12 cellular contexts compared by ENCODE assay signal in the genomic region with DNA sequence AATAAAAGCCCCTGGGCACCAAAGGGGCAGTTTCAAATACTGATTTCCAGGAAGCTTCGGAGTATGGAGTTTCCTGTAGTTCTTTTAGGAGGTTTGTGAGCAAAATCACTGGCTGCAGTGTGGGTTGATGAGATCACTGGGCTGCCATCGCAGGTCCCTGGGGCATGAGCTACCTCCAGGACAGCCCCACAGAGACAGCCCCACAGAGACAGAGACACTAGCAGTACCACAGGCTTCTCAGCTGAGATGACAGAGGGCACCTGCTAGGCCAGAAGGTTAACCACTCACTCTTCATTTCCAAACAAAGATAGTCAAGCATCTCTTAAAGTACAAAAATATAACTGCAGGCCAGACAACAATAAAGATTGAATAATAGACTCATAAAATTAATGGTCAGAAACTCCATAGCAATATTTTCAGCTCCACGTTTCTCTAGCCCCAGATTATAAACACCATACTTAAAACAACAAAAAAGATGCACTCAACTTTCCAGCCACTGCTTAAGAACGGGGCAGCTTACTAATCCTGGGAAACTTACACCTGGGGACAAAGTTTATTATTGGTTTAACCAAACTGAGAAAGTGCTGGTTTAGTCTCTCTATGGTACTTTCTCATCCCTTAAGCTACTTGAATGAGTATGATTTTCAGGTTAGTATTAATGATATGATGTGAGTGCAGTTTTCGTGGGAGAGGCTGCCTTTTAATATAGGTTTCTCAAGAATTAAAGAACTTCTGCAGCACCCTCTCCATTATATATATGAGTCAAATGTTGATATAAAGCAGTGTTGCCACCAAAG. TPM values are rescaled to one million over a fixed set of nuclear protein-coding genes. Genes with fewer than 3 reads are reported as not detected.
"Had no signal": no experiment of that assay in that cellular context is flagged by ENCODE, and none has a peak within 500 bp of the region (broad histone marks: within the 10 kb centered on the region; RNA-seq: fewer than 3 reads in every experiment).

No MANE protein-coding gene starts in this region.

- ATAC-seq: esophagus mucosa, pancreas had no signal

- H3K36me3 ChIP-seq: neural progenitor cell, pancreas had no signal

- H3K9me3 ChIP-seq: pancreas had no signal

- H3K27me3 ChIP-seq: pancreas had no signal

- H3K27ac Mint-ChIP-seq: activated naive CD4-positive, alpha-beta T cell treated with anti-CD3 and anti-CD28 coated beads for 36 hours; neural progenitor cell had no signal

- H3K9ac ChIP-seq: neural progenitor cell had no signal

- H3K4me3 ChIP-seq: neural progenitor cell, pancreas had no signal

- H3K4me2 ChIP-seq: neural progenitor cell had no signal

- H3K27ac ChIP-seq: neural progenitor cell, pancreas had no signal

- DNase-seq: activated naive CD4-positive, alpha-beta T cell treated with anti-CD3 and anti-CD28 coated beads for 36 hours; anterior cingulate cortex; cerebellar nuclear complex; dermis blood vessel endothelial cell; hypothalamus; kidney glomerular epithelial cell; pancreas; stimulated activated CD4-positive, alpha-beta T cell treated with anti-CD3 and anti-CD28 coated beads, Interleukin-2, amount 100 ng/mL, for 48 hours; T-helper 9 cell had no signal

- H3K4me3 Mint-ChIP-seq: activated naive CD4-positive, alpha-beta T cell treated with anti-CD3 and anti-CD28 coated beads for 36 hours; neural progenitor cell had no signal

- H3K9me3 Mint-ChIP-seq: activated naive CD4-positive, alpha-beta T cell treated with anti-CD3 and anti-CD28 coated beads for 36 hours; neural progenitor cell had no signal

- H2AFZ ChIP-seq: neural progenitor cell had no signal

- H3K36me3 Mint-ChIP-seq: neural progenitor cell had no signal

- H3K4me1 ChIP-seq: pancreas had no signal

RNA-seq across cellular contexts. Expression of gene AFF3, which starts 11.6 kb away (rescaled TPM):
- total RNA-seq: dermis blood vessel endothelial cell, myocyte had no signal
